Comparison of ENCODE assay signal across 14 cellular contexts in genomic region chrX:68204639-68205038, GRCh38.
DNase-seq lines count a peak whose midpoint lies in the region; ATAC-seq and TF ChIP-seq lines count a peak whose summit lies in the region.
"Had no signal": no experiment of that assay in that cellular context is flagged by ENCODE, and none has a peak within 500 bp of the region (broad histone marks: within the 10 kb centered on the region; RNA-seq: fewer than 3 reads in every experiment).

No MANE protein-coding gene starts in this region.

- intact Hi-C loops in dendritic cell treated with granulocyte-macrophage colony-stimulating factor and Interleukin-4, amounts not matched to agents 40 ng/mL and 50 ng/mL, for 4 days (cut with micrococcal nuclease), result no loop called here
- intact Hi-C loops in PC-3 (cut with micrococcal nuclease), result no loop called here

- H3K4me3 Mint-ChIP-seq in dendritic cell treated with granulocyte-macrophage colony-stimulating factor and Interleukin-4, amounts not matched to agents 40 ng/mL and 50 ng/mL, for 4 days, result no peak overlapping the region
- no peak overlapping the region for H3K4me3 Mint-ChIP-seq in T-cell
- H3K4me3 Mint-ChIP-seq: CD4-positive, alpha-beta T cell; H9 had no signal

- peak; percentile 43 for DNase-seq in CD1c-positive myeloid dendritic cell (ENCODE audit: extremely low spot score)
- peak; percentile 49 for DNase-seq in MV-4-11 (lab: John Stamatoyannopoulos, UW)
- DNase-seq in T-cell, result no peak
- DNase-seq in PC-3, result no peak
- DNase-seq: ACHN; BE2C; C1 segment of cervical spinal cord; Caco-2; CD4-positive, alpha-beta T cell; H9 had no signal

- H3K9me3 ChIP-seq in PC-3 (ENCODE audit: low read length), result no peaks in the 10 kb centered on the region
- H3K9me3 ChIP-seq: BE2C, Caco-2 had no signal

- ATAC-seq in GM18498 (IDR thresholded peaks at IDR 0.05; ENCODE audit: unreplicated experiment), result peak; percentile 73
- no peak for ATAC-seq in T-cell (replicated peaks in 1 of 4)
- no peak for ATAC-seq in PC-3
- no peak for ATAC-seq in HG02610 (IDR thresholded peaks at IDR 0.05; ENCODE audit: unreplicated experiment)
- ATAC-seq: K562 had no signal

- H3K4me1 Mint-ChIP-seq in dendritic cell treated with granulocyte-macrophage colony-stimulating factor and Interleukin-4, amounts not matched to agents 40 ng/mL and 50 ng/mL, for 4 days (ENCODE audit: low read depth), result peaks cover 33% of the 10 kb centered on the region
- no peaks in the 10 kb centered on the region for H3K4me1 Mint-ChIP-seq in T-cell
- H3K4me1 Mint-ChIP-seq: H9 had no signal

- H3K36me3 ChIP-seq in PC-3 (ENCODE audit: low read depth, low read length), result no peaks in the 10 kb centered on the region
- H3K36me3 ChIP-seq: BE2C had no signal

- CTCF ChIA-PET in T-cell (lab: Charles Lee) (no interaction called here), PC-3 (lab: Charles Lee) (no interaction called here)

- POLR2A ChIA-PET in T-cell (lab: Charles Lee), result no interaction called here
- POLR2A ChIA-PET in PC-3 (lab: Charles Lee; ENCODE audit: unreplicated experiment), result no interaction called here

- no TSS peak for BruUV-seq in PC-3 (replicated peaks; lab: Mats Ljungman, UMichigan)

- no peaks in the 10 kb centered on the region for H3K4me1 ChIP-seq in PC-3 (ENCODE audit: insufficient read depth, low read length)
- H3K4me1 ChIP-seq: BE2C, Caco-2 had no signal

- no peak overlapping the region for H3K4me2 ChIP-seq in PC-3 (ENCODE audit: low read length)

- no peaks in the 10 kb centered on the region for H3K79me2 ChIP-seq in PC-3 (ENCODE audit: low read length)

- TF ChIP-seq CTCF in PC-3 (conservative IDR thresholded peaks at IDR 0.05; ENCODE audit: low read depth, low read length), result no peak

- H4K20me1 ChIP-seq in PC-3 (ENCODE audit: low read length), result no peaks in the 10 kb centered on the region

- H3K9me3 Mint-ChIP-seq in dendritic cell treated with granulocyte-macrophage colony-stimulating factor and Interleukin-4, amounts not matched to agents 40 ng/mL and 50 ng/mL, for 4 days, result no peaks in the 10 kb centered on the region
- no peaks in the 10 kb centered on the region for H3K9me3 Mint-ChIP-seq in T-cell
- H3K9me3 Mint-ChIP-seq: CD4-positive, alpha-beta T cell had no signal

- no peak overlapping the region for H3K4me3 ChIP-seq in PC-3 (ENCODE audit: low read length)
- H3K4me3 ChIP-seq: K562 had no signal

- H3K9me2 ChIP-seq in PC-3 (replicated peaks; ENCODE audit: low read length), result no peaks in the 10 kb centered on the region

- peak overlapping the region; percentile 72 for H3K27ac Mint-ChIP-seq in dendritic cell treated with granulocyte-macrophage colony-stimulating factor and Interleukin-4, amounts not matched to agents 40 ng/mL and 50 ng/mL, for 4 days
- H3K27ac Mint-ChIP-seq in T-cell, result no peak overlapping the region
- H3K27ac Mint-ChIP-seq: CD4-positive, alpha-beta T cell; H9 had no signal

- no peaks in the 10 kb centered on the region for H3K27me3 ChIP-seq in PC-3 (ENCODE audit: low read length)
- H3K27me3 ChIP-seq: BE2C had no signal

- H3K27me3 Mint-ChIP-seq in dendritic cell treated with granulocyte-macrophage colony-stimulating factor and Interleukin-4, amounts not matched to agents 40 ng/mL and 50 ng/mL, for 4 days, result no peaks in the 10 kb centered on the region
- H3K27me3 Mint-ChIP-seq in T-cell, result peaks cover 2 to 18% of the 10 kb centered on the region in 2 donors
- H3K27me3 Mint-ChIP-seq: CD4-positive, alpha-beta T cell had no signal

- H3K27ac ChIP-seq in PC-3 (ENCODE audit: low read length), result no peak overlapping the region

- H2AFZ ChIP-seq in PC-3 (ENCODE audit: low read length), result no peak overlapping the region

- no peaks in the 10 kb centered on the region for H3K36me3 Mint-ChIP-seq in dendritic cell treated with granulocyte-macrophage colony-stimulating factor and Interleukin-4, amounts not matched to agents 40 ng/mL and 50 ng/mL, for 4 days (ENCODE audit: low read depth)
- H3K36me3 Mint-ChIP-seq in T-cell, result no peaks in the 10 kb centered on the region

- no peaks in the 10 kb centered on the region for H3F3A ChIP-seq in PC-3 (ENCODE audit: low read length, unreplicated experiment)

- no peak overlapping the region for H3K9ac ChIP-seq in PC-3 (ENCODE audit: low read length)

Comparison
In these comparisons a context has a peak if more than half of its experiments do, and no peak if none do; other contexts are left out.
1. DNase-seq: peak in CD1c-positive myeloid dendritic cell (single experiment) and MV-4-11 (single experiment); none in T-cell (0 of 34) and PC-3 (single experiment).